In genomic region chr5:38871790-38872551, GRCh38 we compare ENCODE assay signal across 1 cellular context.
A peak's percentile ranks its signal among the peaks of the same experiment; 100 is the strongest.
TF ChIP-seq lines count a peak whose summit lies in the region.

No MANE protein-coding gene starts in this region.

TF ChIP-seq in IMR-90, 13 proteins besides CTCF, POLR2A, EP300 and RAD21 (continued from another document):
- TF ChIP-seq MAFK (IDR thresholded peaks at IDR 0.05; ENCODE audit: low read depth, low read length) (peak; percentile 50; the same call in 1 of the 2 replicates), MAZ (IDR thresholded peaks at IDR 0.05; ENCODE audit: borderline replicate concordance, low read depth, low read length) (no peak), RCOR1 (IDR thresholded peaks at IDR 0.05; ENCODE audit: insufficient replicate concordance, low read length) (no peak), NFE2L2 (IDR thresholded peaks at IDR 0.05; ENCODE audit: low read depth, low read length) (peak; percentile 70)
